Comparison of ENCODE assay signal across 1 cellular context in the genomic region with DNA sequence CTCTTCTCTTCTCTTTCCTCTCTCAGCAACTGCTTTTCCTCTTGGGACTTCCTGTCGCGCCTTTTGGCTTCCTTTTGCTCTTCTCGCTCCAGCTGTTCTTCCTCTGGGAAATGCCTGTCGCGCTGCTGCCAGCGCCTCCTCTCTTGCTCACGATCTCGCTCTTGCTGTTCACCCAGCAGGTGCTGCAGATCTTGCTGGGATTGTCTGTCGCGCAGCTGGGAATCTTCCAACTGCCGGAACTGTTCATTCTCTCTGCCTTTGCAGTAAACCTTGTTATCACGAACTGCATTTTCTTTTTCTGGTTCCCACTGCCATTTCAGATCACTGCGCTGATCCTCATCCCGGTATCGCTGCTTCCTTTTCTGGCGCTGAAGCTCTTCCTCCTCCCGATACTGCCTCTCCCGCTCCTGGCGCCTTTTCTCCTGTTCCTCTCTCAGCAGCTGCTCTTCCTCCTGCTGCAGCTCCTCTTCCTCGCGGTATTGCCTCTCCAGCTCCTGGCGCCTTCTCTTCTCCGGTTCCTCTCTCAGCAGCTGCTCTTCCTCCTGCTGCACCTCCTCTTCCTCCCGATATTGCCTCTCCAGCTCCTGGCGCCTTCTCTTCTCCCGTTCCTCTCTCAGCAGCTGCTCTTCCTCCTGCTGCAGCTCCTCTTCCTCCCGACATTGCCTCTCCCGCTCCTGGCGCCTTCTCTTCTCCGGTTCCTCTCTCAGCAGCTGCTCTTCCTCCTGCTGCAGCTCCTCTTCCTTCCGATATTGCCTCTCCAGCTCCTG.
A peak's percentile ranks its signal among the peaks of the same experiment; 100 is the strongest.
TF ChIP-seq lines count a peak whose summit lies in the region.

No MANE protein-coding gene starts in this region.

TF ChIP-seq in HEK293, 187 proteins besides CTCF, POLR2A, EP300 and RAD21 (continued from another document and continues in another):
- TF ChIP-seq, protein P1, sequence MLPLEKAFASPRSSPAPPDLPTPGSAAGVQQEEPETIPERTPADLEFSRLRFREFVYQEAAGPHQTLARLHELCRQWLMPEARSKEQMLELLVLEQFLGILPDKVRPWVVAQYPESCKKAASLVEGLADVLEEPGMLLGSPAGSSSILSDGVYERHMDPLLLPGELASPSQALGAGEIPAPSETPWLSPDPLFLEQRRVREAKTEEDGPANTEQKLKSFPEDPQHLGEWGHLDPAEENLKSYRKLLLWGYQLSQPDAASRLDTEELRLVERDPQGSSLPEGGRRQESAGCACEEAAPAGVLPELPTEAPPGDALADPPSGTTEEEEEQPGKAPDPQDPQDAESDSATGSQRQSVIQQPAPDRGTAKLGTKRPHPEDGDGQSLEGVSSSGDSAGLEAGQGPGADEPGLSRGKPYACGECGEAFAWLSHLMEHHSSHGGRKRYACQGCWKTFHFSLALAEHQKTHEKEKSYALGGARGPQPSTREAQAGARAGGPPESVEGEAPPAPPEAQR (tag by site-specific recombination; IDR thresholded peaks at IDR 0.05): no peak
- no peak for TF ChIP-seq ZNF132 (tag by site-specific recombination; IDR thresholded peaks at IDR 0.05; ENCODE audit: borderline replicate concordance)
- TF ChIP-seq ZNF791 (tag by site-specific recombination; IDR thresholded peaks at IDR 0.05): no peak
- TF ChIP-seq KLF16 (tag by site-specific recombination; IDR thresholded peaks at IDR 0.05): no peak
- no peak for TF ChIP-seq SALL2 (tag by site-specific recombination; IDR thresholded peaks at IDR 0.05; ENCODE audit: borderline replicate concordance)
- TF ChIP-seq, protein P2, sequence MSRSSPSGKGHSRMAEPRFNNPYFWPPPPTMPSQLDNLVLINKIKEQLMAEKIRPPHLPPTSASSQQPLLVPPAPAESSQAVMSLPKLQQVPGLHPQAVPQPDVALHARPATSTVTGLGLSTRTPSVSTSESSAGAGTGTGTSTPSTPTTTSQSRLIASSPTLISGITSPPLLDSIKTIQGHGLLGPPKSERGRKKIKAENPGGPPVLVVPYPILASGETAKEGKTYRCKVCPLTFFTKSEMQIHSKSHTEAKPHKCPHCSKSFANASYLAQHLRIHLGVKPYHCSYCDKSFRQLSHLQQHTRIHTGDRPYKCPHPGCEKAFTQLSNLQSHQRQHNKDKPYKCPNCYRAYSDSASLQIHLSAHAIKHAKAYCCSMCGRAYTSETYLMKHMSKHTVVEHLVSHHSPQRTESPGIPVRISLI (tag by site-specific recombination; IDR thresholded peaks at IDR 0.05): no peak
- no peak for TF ChIP-seq EGR2 (tag by site-specific recombination; IDR thresholded peaks at IDR 0.05; ENCODE audit: low read depth)
- TF ChIP-seq, protein P3, sequence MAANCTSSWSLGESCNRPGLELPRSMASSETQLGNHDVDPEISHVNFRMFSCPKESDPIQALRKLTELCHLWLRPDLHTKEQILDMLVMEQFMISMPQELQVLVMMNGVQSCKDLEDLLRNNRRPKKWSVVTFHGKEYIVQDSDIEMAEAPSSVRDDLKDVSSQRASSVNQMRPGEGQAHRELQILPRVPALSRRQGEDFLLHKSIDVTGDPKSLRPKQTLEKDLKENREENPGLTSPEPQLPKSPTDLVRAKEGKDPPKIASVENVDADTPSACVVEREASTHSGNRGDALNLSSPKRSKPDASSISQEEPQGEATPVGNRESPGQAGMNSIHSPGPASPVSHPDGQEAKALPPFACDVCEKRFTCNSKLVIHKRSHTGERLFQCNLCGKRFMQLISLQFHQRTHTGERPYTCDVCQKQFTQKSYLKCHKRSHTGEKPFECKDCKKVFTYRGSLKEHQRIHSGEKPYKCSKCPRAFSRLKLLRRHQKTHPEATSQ (tag by site-specific recombination; IDR thresholded peaks at IDR 0.05): no peak
- TF ChIP-seq ZNF530 (tag by site-specific recombination; IDR thresholded peaks at IDR 0.05; ENCODE audit: low read depth): no peak
- TF ChIP-seq, protein P4, sequence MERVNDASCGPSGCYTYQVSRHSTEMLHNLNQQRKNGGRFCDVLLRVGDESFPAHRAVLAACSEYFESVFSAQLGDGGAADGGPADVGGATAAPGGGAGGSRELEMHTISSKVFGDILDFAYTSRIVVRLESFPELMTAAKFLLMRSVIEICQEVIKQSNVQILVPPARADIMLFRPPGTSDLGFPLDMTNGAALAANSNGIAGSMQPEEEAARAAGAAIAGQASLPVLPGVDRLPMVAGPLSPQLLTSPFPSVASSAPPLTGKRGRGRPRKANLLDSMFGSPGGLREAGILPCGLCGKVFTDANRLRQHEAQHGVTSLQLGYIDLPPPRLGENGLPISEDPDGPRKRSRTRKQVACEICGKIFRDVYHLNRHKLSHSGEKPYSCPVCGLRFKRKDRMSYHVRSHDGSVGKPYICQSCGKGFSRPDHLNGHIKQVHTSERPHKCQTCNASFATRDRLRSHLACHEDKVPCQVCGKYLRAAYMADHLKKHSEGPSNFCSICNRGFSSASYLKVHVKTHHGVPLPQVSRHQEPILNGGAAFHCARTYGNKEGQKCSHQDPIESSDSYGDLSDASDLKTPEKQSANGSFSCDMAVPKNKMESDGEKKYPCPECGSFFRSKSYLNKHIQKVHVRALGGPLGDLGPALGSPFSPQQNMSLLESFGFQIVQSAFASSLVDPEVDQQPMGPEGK (tag by site-specific recombination; IDR thresholded peaks at IDR 0.05): 0 out of 2 replicates have a peak, but pooled peaks have one; percentile 5
- TF ChIP-seq ZNF174 (tag by site-specific recombination; IDR thresholded peaks at IDR 0.05): no peak
- TF ChIP-seq ZNF155 (tag by site-specific recombination; IDR thresholded peaks at IDR 0.05): no peak
- TF ChIP-seq ZNF76 (tag by site-specific recombination; IDR thresholded peaks at IDR 0.05; ENCODE audit: borderline replicate concordance, low read depth): peak; percentile 28; the same call in 1 of the 2 replicates
- TF ChIP-seq ZNF16 (tag by site-specific recombination; IDR thresholded peaks at IDR 0.05; ENCODE audit: low read depth): no peak
- TF ChIP-seq ZNF391 (tag by site-specific recombination; IDR thresholded peaks at IDR 0.05; ENCODE audit: borderline replicate concordance, low read depth): no peak
- no peak for TF ChIP-seq ZNF146 (tag by site-specific recombination; IDR thresholded peaks at IDR 0.05)
- no peak for TF ChIP-seq SP7 (tag by site-specific recombination; IDR thresholded peaks at IDR 0.05)
- TF ChIP-seq ZNF350 (tag by site-specific recombination; IDR thresholded peaks at IDR 0.05): no peak
- TF ChIP-seq PRDM1 (tag by site-specific recombination; IDR thresholded peaks at IDR 0.05): no peak
- TF ChIP-seq TCF7L2 (IDR thresholded peaks at IDR 0.05; ENCODE audit: borderline replicate concordance, low read depth, low read length): no peak
- peak; percentile 77 for TF ChIP-seq ZIC2 (tag by site-specific recombination; IDR thresholded peaks at IDR 0.05)
- TF ChIP-seq, protein P5, sequence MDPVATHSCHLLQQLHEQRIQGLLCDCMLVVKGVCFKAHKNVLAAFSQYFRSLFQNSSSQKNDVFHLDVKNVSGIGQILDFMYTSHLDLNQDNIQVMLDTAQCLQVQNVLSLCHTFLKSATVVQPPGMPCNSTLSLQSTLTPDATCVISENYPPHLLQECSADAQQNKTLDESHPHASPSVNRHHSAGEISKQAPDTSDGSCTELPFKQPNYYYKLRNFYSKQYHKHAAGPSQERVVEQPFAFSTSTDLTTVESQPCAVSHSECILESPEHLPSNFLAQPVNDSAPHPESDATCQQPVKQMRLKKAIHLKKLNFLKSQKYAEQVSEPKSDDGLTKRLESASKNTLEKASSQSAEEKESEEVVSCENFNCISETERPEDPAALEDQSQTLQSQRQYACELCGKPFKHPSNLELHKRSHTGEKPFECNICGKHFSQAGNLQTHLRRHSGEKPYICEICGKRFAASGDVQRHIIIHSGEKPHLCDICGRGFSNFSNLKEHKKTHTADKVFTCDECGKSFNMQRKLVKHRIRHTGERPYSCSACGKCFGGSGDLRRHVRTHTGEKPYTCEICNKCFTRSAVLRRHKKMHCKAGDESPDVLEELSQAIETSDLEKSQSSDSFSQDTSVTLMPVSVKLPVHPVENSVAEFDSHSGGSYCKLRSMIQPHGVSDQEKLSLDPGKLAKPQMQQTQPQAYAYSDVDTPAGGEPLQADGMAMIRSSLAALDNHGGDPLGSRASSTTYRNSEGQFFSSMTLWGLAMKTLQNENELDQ (tag by site-specific recombination; IDR thresholded peaks at IDR 0.05; ENCODE audit: low read depth): no peak
- TF ChIP-seq OVOL3 (tag by site-specific recombination; IDR thresholded peaks at IDR 0.05): no peak
- no peak for TF ChIP-seq ZNF776 (tag by site-specific recombination; IDR thresholded peaks at IDR 0.05; ENCODE audit: borderline replicate concordance)
- TF ChIP-seq ZNF366 (tag by site-specific recombination; conservative IDR thresholded peaks at IDR 0.05): peak; percentile 69
- TF ChIP-seq ZNF24 (tag by site-specific recombination; IDR thresholded peaks at IDR 0.05): no peak
- peak; percentile 57; the same call in 1 of the 2 replicates for TF ChIP-seq ZNF394 (tag by site-specific recombination; IDR thresholded peaks at IDR 0.05; ENCODE audit: borderline replicate concordance)
- TF ChIP-seq MZF1 (tag by site-specific recombination; IDR thresholded peaks at IDR 0.05; ENCODE audit: borderline replicate concordance): no peak
- TF ChIP-seq ZNF623 (tag by site-specific recombination; IDR thresholded peaks at IDR 0.05): no peak
- no peak for TF ChIP-seq ZNF184 (tag by site-specific recombination; IDR thresholded peaks at IDR 0.05)
- TF ChIP-seq, protein P6, sequence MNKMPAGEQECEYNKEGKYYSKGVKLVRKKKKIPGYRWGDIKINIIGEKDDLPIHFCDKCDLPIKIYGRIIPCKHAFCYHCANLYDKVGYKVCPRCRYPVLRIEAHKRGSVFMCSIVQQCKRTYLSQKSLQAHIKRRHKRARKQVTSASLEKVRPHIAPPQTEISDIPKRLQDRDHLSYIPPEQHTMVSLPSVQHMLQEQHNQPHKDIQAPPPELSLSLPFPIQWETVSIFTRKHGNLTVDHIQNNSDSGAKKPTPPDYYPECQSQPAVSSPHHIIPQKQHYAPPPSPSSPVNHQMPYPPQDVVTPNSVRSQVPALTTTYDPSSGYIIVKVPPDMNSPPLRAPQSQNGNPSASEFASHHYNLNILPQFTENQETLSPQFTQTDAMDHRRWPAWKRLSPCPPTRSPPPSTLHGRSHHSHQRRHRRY (tag by site-specific recombination; IDR thresholded peaks at IDR 0.05): no peak
- TF ChIP-seq, protein P7, sequence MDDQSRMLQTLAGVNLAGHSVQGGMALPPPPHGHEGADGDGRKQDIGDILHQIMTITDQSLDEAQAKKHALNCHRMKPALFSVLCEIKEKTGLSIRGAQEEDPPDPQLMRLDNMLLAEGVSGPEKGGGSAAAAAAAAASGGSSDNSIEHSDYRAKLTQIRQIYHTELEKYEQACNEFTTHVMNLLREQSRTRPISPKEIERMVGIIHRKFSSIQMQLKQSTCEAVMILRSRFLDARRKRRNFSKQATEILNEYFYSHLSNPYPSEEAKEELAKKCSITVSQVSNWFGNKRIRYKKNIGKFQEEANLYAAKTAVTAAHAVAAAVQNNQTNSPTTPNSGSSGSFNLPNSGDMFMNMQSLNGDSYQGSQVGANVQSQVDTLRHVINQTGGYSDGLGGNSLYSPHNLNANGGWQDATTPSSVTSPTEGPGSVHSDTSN (CRISPR knock-in tag; IDR thresholded peaks at IDR 0.05): no peak
- TF ChIP-seq, protein P8, sequence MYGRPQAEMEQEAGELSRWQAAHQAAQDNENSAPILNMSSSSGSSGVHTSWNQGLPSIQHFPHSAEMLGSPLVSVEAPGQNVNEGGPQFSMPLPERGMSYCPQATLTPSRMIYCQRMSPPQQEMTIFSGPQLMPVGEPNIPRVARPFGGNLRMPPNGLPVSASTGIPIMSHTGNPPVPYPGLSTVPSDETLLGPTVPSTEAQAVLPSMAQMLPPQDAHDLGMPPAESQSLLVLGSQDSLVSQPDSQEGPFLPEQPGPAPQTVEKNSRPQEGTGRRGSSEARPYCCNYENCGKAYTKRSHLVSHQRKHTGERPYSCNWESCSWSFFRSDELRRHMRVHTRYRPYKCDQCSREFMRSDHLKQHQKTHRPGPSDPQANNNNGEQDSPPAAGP (tag by site-specific recombination; IDR thresholded peaks at IDR 0.05): 0 out of 2 replicates have a peak, but pooled peaks have one; percentile 5
- no peak for TF ChIP-seq ZNF768 (tag by site-specific recombination; IDR thresholded peaks at IDR 0.05)
- no peak for TF ChIP-seq ZNF664 (tag by site-specific recombination; IDR thresholded peaks at IDR 0.05)
- TF ChIP-seq, protein P9, sequence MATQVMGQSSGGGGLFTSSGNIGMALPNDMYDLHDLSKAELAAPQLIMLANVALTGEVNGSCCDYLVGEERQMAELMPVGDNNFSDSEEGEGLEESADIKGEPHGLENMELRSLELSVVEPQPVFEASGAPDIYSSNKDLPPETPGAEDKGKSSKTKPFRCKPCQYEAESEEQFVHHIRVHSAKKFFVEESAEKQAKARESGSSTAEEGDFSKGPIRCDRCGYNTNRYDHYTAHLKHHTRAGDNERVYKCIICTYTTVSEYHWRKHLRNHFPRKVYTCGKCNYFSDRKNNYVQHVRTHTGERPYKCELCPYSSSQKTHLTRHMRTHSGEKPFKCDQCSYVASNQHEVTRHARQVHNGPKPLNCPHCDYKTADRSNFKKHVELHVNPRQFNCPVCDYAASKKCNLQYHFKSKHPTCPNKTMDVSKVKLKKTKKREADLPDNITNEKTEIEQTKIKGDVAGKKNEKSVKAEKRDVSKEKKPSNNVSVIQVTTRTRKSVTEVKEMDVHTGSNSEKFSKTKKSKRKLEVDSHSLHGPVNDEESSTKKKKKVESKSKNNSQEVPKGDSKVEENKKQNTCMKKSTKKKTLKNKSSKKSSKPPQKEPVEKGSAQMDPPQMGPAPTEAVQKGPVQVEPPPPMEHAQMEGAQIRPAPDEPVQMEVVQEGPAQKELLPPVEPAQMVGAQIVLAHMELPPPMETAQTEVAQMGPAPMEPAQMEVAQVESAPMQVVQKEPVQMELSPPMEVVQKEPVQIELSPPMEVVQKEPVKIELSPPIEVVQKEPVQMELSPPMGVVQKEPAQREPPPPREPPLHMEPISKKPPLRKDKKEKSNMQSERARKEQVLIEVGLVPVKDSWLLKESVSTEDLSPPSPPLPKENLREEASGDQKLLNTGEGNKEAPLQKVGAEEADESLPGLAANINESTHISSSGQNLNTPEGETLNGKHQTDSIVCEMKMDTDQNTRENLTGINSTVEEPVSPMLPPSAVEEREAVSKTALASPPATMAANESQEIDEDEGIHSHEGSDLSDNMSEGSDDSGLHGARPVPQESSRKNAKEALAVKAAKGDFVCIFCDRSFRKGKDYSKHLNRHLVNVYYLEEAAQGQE (tag by site-specific recombination; IDR thresholded peaks at IDR 0.05): peak; percentile 48; the same call in 1 of the 2 replicates
- TF ChIP-seq YY2 (tag by site-specific recombination; IDR thresholded peaks at IDR 0.05): no peak
- TF ChIP-seq, protein P10, sequence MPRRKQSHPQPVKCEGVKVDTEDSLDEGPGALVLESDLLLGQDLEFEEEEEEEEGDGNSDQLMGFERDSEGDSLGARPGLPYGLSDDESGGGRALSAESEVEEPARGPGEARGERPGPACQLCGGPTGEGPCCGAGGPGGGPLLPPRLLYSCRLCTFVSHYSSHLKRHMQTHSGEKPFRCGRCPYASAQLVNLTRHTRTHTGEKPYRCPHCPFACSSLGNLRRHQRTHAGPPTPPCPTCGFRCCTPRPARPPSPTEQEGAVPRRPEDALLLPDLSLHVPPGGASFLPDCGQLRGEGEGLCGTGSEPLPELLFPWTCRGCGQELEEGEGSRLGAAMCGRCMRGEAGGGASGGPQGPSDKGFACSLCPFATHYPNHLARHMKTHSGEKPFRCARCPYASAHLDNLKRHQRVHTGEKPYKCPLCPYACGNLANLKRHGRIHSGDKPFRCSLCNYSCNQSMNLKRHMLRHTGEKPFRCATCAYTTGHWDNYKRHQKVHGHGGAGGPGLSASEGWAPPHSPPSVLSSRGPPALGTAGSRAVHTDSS (tag by site-specific recombination; IDR thresholded peaks at IDR 0.05): peak; percentile 91
- TF ChIP-seq ZNF433 (tag by site-specific recombination; IDR thresholded peaks at IDR 0.05; ENCODE audit: low read depth): no peak
- TF ChIP-seq KLF9 (tag by site-specific recombination; IDR thresholded peaks at IDR 0.05; ENCODE audit: low read depth): no peak
- no peak for TF ChIP-seq ZNF747 (tag by site-specific recombination; IDR thresholded peaks at IDR 0.05)
- TF ChIP-seq ZNF266 (tag by site-specific recombination; IDR thresholded peaks at IDR 0.05; ENCODE audit: low read depth): no peak
- TF ChIP-seq FEZF1 (tag by site-specific recombination; IDR thresholded peaks at IDR 0.05): no peak
- TF ChIP-seq ZNF514 (tag by site-specific recombination; IDR thresholded peaks at IDR 0.05): no peak
